Comparison of ENCODE assay signal across 12 cellular contexts in genomic region chrX:71664202-71664601, GRCh38. TPM values are rescaled to one million over a fixed set of nuclear protein-coding genes. Genes with fewer than 3 reads are reported as not detected.
DNase-seq lines count a peak whose midpoint lies in the region; TF ChIP-seq lines count a peak whose summit lies in the region.
"Not testable (repeated sequence)": the region's sequence is repeated elsewhere in the genome, so short reads cannot be mapped to it uniquely, and the experiment has no call there.
"Had no signal": no experiment of that assay in that cellular context is flagged by ENCODE, and none has a peak within 500 bp of the region (broad histone marks: within the 10 kb centered on the region; RNA-seq: fewer than 3 reads in every experiment).

No MANE protein-coding gene starts in this region.

- DNase-seq in A673 (ENCODE audit: low spot score) (peak; percentile 20), NAMALWA (ENCODE audit: low spot score) (peak; percentile 67), OCI-LY7 (ENCODE audit: low spot score) (peak; percentile 48), epithelial cell of esophagus (ENCODE audit: low read depth) (peak; percentile 13), mesendoderm (peak; percentile 76)
- not testable (repeated sequence) for DNase-seq in GM06990 (ENCODE audit: extremely low read depth, insufficient read length); HFF-Myc (ENCODE audit: extremely low read depth, low read depth)
- DNase-seq in activated CD4-positive, alpha-beta T cell treated with anti-CD3 and anti-CD28 coated beads for 48 hours, result peak; percentile 39

- not testable (repeated sequence) for H2BK5ac ChIP-seq in mesendoderm (ENCODE audit: low read length)

- H3K36me3 ChIP-seq in A673 (ENCODE audit: insufficient read depth, low read length, poor library complexity, severe bottlenecking); GM06990 (ENCODE audit: control insufficient read depth, insufficient read depth, low read length); OCI-LY7 (ENCODE audit: insufficient read depth, low read length); mesendoderm (ENCODE audit: control insufficient read depth, insufficient read depth, low read length): not testable (repeated sequence)

- not testable (repeated sequence) for H3K56ac ChIP-seq in mesendoderm (ENCODE audit: low read length)

- intact Hi-C loops in A673 (cut with micrococcal nuclease; ENCODE audit: unreplicated experiment); OCI-LY7 (cut with micrococcal nuclease; ENCODE audit: unreplicated experiment): not testable (repeated sequence)

- BruUV-seq in A673 (replicated peaks; lab: Mats Ljungman, UMichigan); OCI-LY7 (replicated peaks; lab: Mats Ljungman, UMichigan): not testable (repeated sequence)

- H3K9me3 ChIP-seq in A673 (ENCODE audit: low read depth, low read length, poor library complexity, severe bottlenecking); OCI-LY7 (ENCODE audit: low read length): not testable (repeated sequence)

- not testable (repeated sequence) for H2AFZ ChIP-seq in OCI-LY7 (ENCODE audit: low read length)

- H3K27me3 ChIP-seq in A673 (replicated peaks; ENCODE audit: insufficient read depth, low read depth, low read length, poor library complexity); GM06990 (replicated peaks; ENCODE audit: control insufficient read depth, insufficient read depth, low read length); mesendoderm (ENCODE audit: insufficient read depth, low read length, poor library complexity): not testable (repeated sequence)

- TF ChIP-seq CTCF in A673 (conservative IDR thresholded peaks at IDR 0.05; ENCODE audit: low read depth, low read length) (peak; percentile 42), GM06990 (IDR thresholded peaks at IDR 0.05; ENCODE audit: insufficient read depth, low read length, poor library complexity, severe bottlenecking) (peak; percentile 42), HFF-Myc (IDR thresholded peaks at IDR 0.05; ENCODE audit: low read depth, low read length, missing control alignments) (peak; percentile 26), OCI-LY7 (conservative IDR thresholded peaks at IDR 0.05; ENCODE audit: low read length) (peak; percentile 72)
- TF ChIP-seq CTCF in epithelial cell of esophagus (IDR thresholded peaks at IDR 0.05; ENCODE audit: insufficient read depth, low read depth, low read length, missing control alignments), result not testable (repeated sequence)

- not testable (repeated sequence) for H4K5ac ChIP-seq in mesendoderm (ENCODE audit: low read length)

- not testable (repeated sequence) for H3K27ac ChIP-seq in A673 (ENCODE audit: low read depth, low read length, poor library complexity, severe bottlenecking); OCI-LY7 (ENCODE audit: low read depth, low read length, poor library complexity, severe bottlenecking); mesendoderm (ENCODE audit: low read depth, low read length)

- not testable (repeated sequence) for H3K4ac ChIP-seq in mesendoderm (ENCODE audit: low read depth, low read length)

- not testable (repeated sequence) for H3K4me3 ChIP-seq in A673 (ENCODE audit: low read depth, low read length, poor library complexity, severe bottlenecking); GM06990 (replicated peaks; ENCODE audit: low read depth, low read length); HFF-Myc (replicated peaks; ENCODE audit: low read depth, low read length); OCI-LY7 (ENCODE audit: low read depth, low read length, poor library complexity, severe bottlenecking); epithelial cell of esophagus (ENCODE audit: low read length); mesendoderm (ENCODE audit: low read length)

- not testable (repeated sequence) for H3K79me2 ChIP-seq in OCI-LY7 (ENCODE audit: insufficient read depth, low read depth, low read length); mesendoderm (ENCODE audit: control insufficient read depth, insufficient read depth, low read length)

- H3K23ac ChIP-seq in mesendoderm (ENCODE audit: low read length), result not testable (repeated sequence)

- H3K4me1 ChIP-seq in A673 (ENCODE audit: insufficient read depth, low read length, poor library complexity, severe bottlenecking); OCI-LY7 (ENCODE audit: insufficient read depth, low read length, poor library complexity, severe bottlenecking); mesendoderm (ENCODE audit: control insufficient read depth, low read depth, low read length): not testable (repeated sequence)

- not testable (repeated sequence) for H2AK5ac ChIP-seq in mesendoderm (ENCODE audit: low read length)

- not testable (repeated sequence) for H4K8ac ChIP-seq in mesendoderm (ENCODE audit: low read depth, low read length)

- not testable (repeated sequence) for H3K79me1 ChIP-seq in mesendoderm (ENCODE audit: low read length)

- H3K4me2 ChIP-seq in OCI-LY7 (ENCODE audit: low read length); mesendoderm (ENCODE audit: low read length): not testable (repeated sequence)

- CTCF ChIA-PET in A673 (lab: Charles Lee), result interaction anchor here (0.6 kb wide), 1 partner anchor 666 kb away, joined by 3 read pairs; no protein-coding TSS in a partner anchor
- CTCF ChIA-PET in OCI-LY7 (lab: Charles Lee; ENCODE audit: unreplicated experiment), result not testable (repeated sequence)

- not testable (repeated sequence) for H3K18ac ChIP-seq in mesendoderm (ENCODE audit: low read length)

- not testable (repeated sequence) for H2BK120ac ChIP-seq in mesendoderm (ENCODE audit: low read depth, low read length)

- WGBS in mesendoderm (ENCODE audit: extremely low coverage, insufficient coverage, low lambda C conversion rate), result no CpG with 5 or more reads among the region's 8 CpGs

- H4K20me1 ChIP-seq in OCI-LY7 (ENCODE audit: insufficient read depth, low read length), result not testable (repeated sequence)

- not testable (repeated sequence) for H3K9me2 ChIP-seq in OCI-LY7 (ENCODE audit: insufficient read depth, low read length)

- not testable (repeated sequence) for H2BK15ac ChIP-seq in mesendoderm (replicated peaks; ENCODE audit: low read depth)

- POLR2A ChIA-PET in A673 (lab: Charles Lee; ENCODE audit: low non-redundant PET); OCI-LY7 (lab: Charles Lee): not testable (repeated sequence)

- H3K9ac ChIP-seq in mesendoderm (ENCODE audit: low read length), result not testable (repeated sequence)

RNA-seq across cellular contexts. Expression of gene CXCR3, which starts 45.9 kb away (rescaled TPM):
- total RNA-seq in A673 (2021) (not detected in 2 replicates), OCI-LY7 (2022) (not detected in 2 replicates)
- not detected in 2 replicates for total RNA-seq in OCI-LY7 (2014; rRNA removed; shearing (Covaris generic))
- polyA plus RNA-seq in mesendoderm (2013, experiment 1 of 2), result 0.03 TPM
- polyA plus RNA-seq in mesendoderm (2013, experiment 2 of 2), result not detected
- total RNA-seq: lower leg skin, stomach had no signal

RNA-seq across cellular contexts. Expression of gene CXorf49, which starts 53.9 kb away (rescaled TPM):
- not detected in 2 replicates for total RNA-seq in A673 (2021)
- not detected in 2 replicates for total RNA-seq in OCI-LY7 (2014; rRNA removed; shearing (Covaris generic))
- total RNA-seq in OCI-LY7 (2022), result not detected in 2 replicates
- 0.34 TPM for polyA plus RNA-seq in mesendoderm (2013, experiment 1 of 2)
- polyA plus RNA-seq in mesendoderm (2013, experiment 2 of 2), result 0.21 TPM
- total RNA-seq: lower leg skin, ovary, Right ventricle myocardium inferior, stomach had no signal
- polyA plus RNA-seq: ovary had no signal
